In the genomic region with DNA sequence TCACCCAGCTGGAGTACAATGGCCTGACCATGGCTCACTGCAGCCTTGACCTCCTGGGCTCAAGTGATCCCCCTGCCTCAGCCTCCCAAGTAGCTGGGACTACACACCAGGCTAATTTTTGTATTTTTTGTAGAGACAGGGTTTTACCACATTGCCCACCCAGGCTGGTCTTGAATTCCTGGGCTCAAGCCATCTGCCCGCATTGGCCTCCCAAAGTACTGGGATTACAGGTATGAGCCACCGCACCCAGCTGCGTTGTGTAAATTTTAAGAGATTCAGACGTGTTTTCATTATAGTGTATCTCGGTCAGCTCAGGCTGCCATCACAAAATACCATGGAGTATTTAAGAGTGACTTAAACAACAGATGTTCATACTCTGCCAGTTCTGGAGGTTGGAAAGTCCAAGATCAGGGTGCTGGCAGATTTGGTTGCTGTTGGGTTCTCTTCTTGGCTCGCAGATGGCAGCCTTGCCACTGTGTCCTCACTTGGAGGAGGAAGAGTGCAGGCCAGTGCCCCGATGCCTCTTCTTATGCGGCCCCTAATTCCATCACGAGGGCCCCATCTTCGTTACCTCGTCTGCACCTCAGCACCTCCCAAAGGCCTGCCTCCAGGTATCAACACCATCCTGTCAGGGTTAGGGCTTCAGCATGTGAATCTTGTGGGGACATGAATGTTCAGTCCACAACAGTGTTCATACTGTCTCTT, we compare ENCODE assay signal across 29 cellular contexts.
"Had no signal": no experiment of that assay in that cellular context is flagged by ENCODE, and none has a peak within 500 bp of the region (broad histone marks: within the 10 kb centered on the region; RNA-seq: fewer than 3 reads in every experiment).

No MANE protein-coding gene starts in this region.

- H3K9me3 Mint-ChIP-seq: activated CD4-positive, alpha-beta memory T cell treated with anti-CD3 and anti-CD28 coated beads, Interleukin-2, amount 10 ng/mL, durations not matched to agents 7 days and 5 days; activated naive CD4-positive, alpha-beta T cell treated with anti-CD3 and anti-CD28 coated beads, Interleukin-2, amount 10 ng/mL, durations not matched to agents 7 days and 5 days; activated naive CD8-positive, alpha-beta T cell treated with anti-CD3 and anti-CD28 coated beads for 36 hours had no signal

- DNase-seq: activated CD4-positive, alpha-beta memory T cell treated with anti-CD3 and anti-CD28 coated beads, Interleukin-2, amount 10 ng/mL, durations not matched to agents 7 days and 5 days; activated CD4-positive, alpha-beta T cell treated with anti-CD3 and anti-CD28 coated beads for 1 hour; activated CD4-positive, alpha-beta T cell treated with anti-CD3 and anti-CD28 coated beads for 48 hours; activated CD4-positive, CD25-positive, alpha-beta regulatory T cell; activated CD8-positive, alpha-beta memory T cell treated with anti-CD3 and anti-CD28 coated beads for 24 hours; activated CD8-positive, alpha-beta memory T cell treated with anti-CD3 and anti-CD28 coated beads, Interleukin-2, amount 10 ng/mL, durations not matched to agents 7 days and 5 days; activated CD8-positive, alpha-beta memory T cell treated with anti-CD3 and anti-CD28 coated beads, Interleukin-2, amount 50 U/mL, for 48 hours; activated effector memory CD4-positive, alpha-beta T cell treated with Interleukin-2 at 50 U/mL for 16 hours; activated naive CD4-positive, alpha-beta T cell treated with anti-CD3 and anti-CD28 coated beads, Interleukin-2, amount 10 ng/mL, durations not matched to agents 7 days and 5 days; activated naive CD8-positive, alpha-beta T cell treated with anti-CD3 and anti-CD28 coated beads for 36 hours; activated T-cell treated with anti-CD3 and anti-CD28 coated beads, Interleukin-2, amount 50 U/mL, for 48 hours; amniotic stem cell; aorta; Kasumi-1; KG1; NCI-H1092; NCI-H1436 treated with DMSO at 0.1 percent for 48 hours; NCI-H2029; NCI-H345; NCI-H524 treated with DMSO at 0.1 percent for 48 hours; SIG-M5; T1000; WERI-Rb-1 had no signal

- H3K27me3 Mint-ChIP-seq: activated CD4-positive, alpha-beta memory T cell treated with anti-CD3 and anti-CD28 coated beads, Interleukin-2, amount 10 ng/mL, durations not matched to agents 7 days and 5 days; activated CD8-positive, alpha-beta memory T cell treated with anti-CD3 and anti-CD28 coated beads, Interleukin-2, amount 10 ng/mL, durations not matched to agents 7 days and 5 days; activated naive CD4-positive, alpha-beta T cell treated with anti-CD3 and anti-CD28 coated beads, Interleukin-2, amount 10 ng/mL, durations not matched to agents 7 days and 5 days; activated naive CD8-positive, alpha-beta T cell treated with anti-CD3 and anti-CD28 coated beads for 36 hours had no signal

- H3K27ac ChIP-seq: cardiac muscle cell, PC-9, RWPE1, SK-N-MC, WERI-Rb-1 had no signal

- ATAC-seq: activated CD8-positive, alpha-beta memory T cell treated with anti-CD3 and anti-CD28 coated beads, Interleukin-2, amount 10 ng/mL, durations not matched to agents 7 days and 5 days; Right ventricle myocardium inferior had no signal

- H3K9me3 ChIP-seq: MG63 had no signal

- H3K27me3 ChIP-seq: cardiac muscle cell, MG63 had no signal

- H3K4me3 Mint-ChIP-seq: activated CD4-positive, alpha-beta memory T cell treated with anti-CD3 and anti-CD28 coated beads, Interleukin-2, amount 10 ng/mL, durations not matched to agents 7 days and 5 days; activated CD8-positive, alpha-beta memory T cell treated with anti-CD3 and anti-CD28 coated beads, Interleukin-2, amount 10 ng/mL, durations not matched to agents 7 days and 5 days; activated naive CD4-positive, alpha-beta T cell treated with anti-CD3 and anti-CD28 coated beads, Interleukin-2, amount 10 ng/mL, durations not matched to agents 7 days and 5 days; activated naive CD8-positive, alpha-beta T cell treated with anti-CD3 and anti-CD28 coated beads for 36 hours had no signal

- H3K4me2 ChIP-seq: PC-9 had no signal

- H2AFZ ChIP-seq: PC-9 had no signal

- H3K27ac Mint-ChIP-seq: activated CD4-positive, alpha-beta memory T cell treated with anti-CD3 and anti-CD28 coated beads, Interleukin-2, amount 10 ng/mL, durations not matched to agents 7 days and 5 days; activated naive CD4-positive, alpha-beta T cell treated with anti-CD3 and anti-CD28 coated beads, Interleukin-2, amount 10 ng/mL, durations not matched to agents 7 days and 5 days; activated naive CD8-positive, alpha-beta T cell treated with anti-CD3 and anti-CD28 coated beads for 36 hours had no signal

- H3K4me3 ChIP-seq: cardiac muscle cell, MG63, PC-9, SK-N-MC had no signal
